Comparison of ENCODE assay signal across 27 cellular contexts in the genomic region with DNA sequence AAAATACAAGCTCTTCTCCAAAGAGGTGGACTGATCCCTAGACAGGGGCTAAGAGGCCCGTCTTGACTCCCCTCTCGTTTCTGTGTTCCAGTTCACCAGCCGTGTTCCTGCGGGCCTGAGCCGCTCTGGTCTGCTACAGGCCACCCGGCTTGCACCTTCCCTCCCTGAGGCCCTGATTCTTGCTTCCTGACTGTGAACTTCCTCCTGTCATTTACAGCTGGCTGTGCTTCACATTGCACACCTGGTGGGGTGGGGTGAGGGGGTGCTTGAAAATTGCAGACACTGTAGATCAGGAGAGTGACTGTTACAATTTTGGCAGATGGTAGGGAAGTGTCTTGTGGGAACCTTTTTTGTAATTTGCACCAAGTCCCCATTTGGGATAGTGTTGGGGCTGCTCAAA.
"Had no signal": no experiment of that assay in that cellular context is flagged by ENCODE, and none has a peak within 500 bp of the region (broad histone marks: within the 10 kb centered on the region; RNA-seq: fewer than 3 reads in every experiment).

No MANE protein-coding gene starts in this region.

- DNase-seq: activated CD4-positive, alpha-beta T cell treated with anti-CD3 and anti-CD28 coated beads, Interleukin-2, amount 10 ng/mL, durations not matched to agents 7 days and 5 days; activated CD4-positive, CD25-positive, alpha-beta regulatory T cell treated with anti-CD3 and anti-CD28 coated beads, Interleukin-2, amount 50 U/mL, for 72 hours; activated CD8-positive, alpha-beta T cell treated with anti-CD3 and anti-CD28 coated beads, Interleukin-2, amount 10 ng/mL, durations not matched to agents 7 days and 5 days; activated gamma-delta T cell; adrenal gland; brain microvascular endothelial cell; central memory CD4-positive, alpha-beta T cell; effector memory CD8-positive, alpha-beta T cell; esophagus squamous epithelium; gastrocnemius medialis; heart left ventricle; islet precursor cell; lower lobe of right lung; mesendoderm; naive thymus-derived CD4-positive, alpha-beta T cell; posterior cingulate gyrus; right lobe of liver; small intestine; stimulated activated CD4-positive, alpha-beta T cell treated with anti-CD3 and anti-CD28 coated beads, Interleukin-2, amount 100 ng/mL, for 24 hours; transverse colon; uterus; WERI-Rb-1 had no signal

- H3K27ac ChIP-seq: adrenal gland, ascending aorta, brain microvascular endothelial cell, esophagus squamous epithelium, gastrocnemius medialis, heart left ventricle, lower lobe of right lung, right lobe of liver, transverse colon, uterus, WERI-Rb-1 had no signal

- H3K27ac Mint-ChIP-seq: activated CD4-positive, alpha-beta T cell treated with anti-CD3 and anti-CD28 coated beads, Interleukin-2, amount 10 ng/mL, durations not matched to agents 7 days and 5 days; activated CD8-positive, alpha-beta T cell treated with anti-CD3 and anti-CD28 coated beads, Interleukin-2, amount 10 ng/mL, durations not matched to agents 7 days and 5 days; activated naive CD4-positive, alpha-beta T cell treated with anti-CD3 and anti-CD28 coated beads, Interleukin-2, amount 50 U/mL, for 24 hours; activated T-helper 1 cell treated with anti-CD3 and anti-CD28 coated beads, Interleukin-12 subunit alpha, Interleukin-12 subunit beta, Interleukin-2, Interleukin-4 antibody, amounts not matched to agents 30 ng/mL and 10 ng/mL and 1 ng/mL, durations not matched to agents 14 hours and 24 hours and 36 hours; effector memory CD8-positive, alpha-beta T cell; naive thymus-derived CD4-positive, alpha-beta T cell; stimulated activated memory B cell treated with anti-CD40 and anti-IgM and Interleukin-4, amounts not matched to agents 10 μg/mL and 1 μg/mL and 100 μg/mL, for 72 hours had no signal

- H3K9me3 ChIP-seq: adrenal gland, gastrocnemius medialis, right lobe of liver, uterus had no signal

- ATAC-seq: activated CD8-positive, alpha-beta T cell treated with anti-CD3 and anti-CD28 coated beads, Interleukin-2, amount 10 ng/mL, durations not matched to agents 7 days and 5 days; effector memory CD8-positive, alpha-beta T cell; gastrocnemius medialis; heart left ventricle; lower lobe of right lung; naive thymus-derived CD4-positive, alpha-beta T cell; right lobe of liver; stimulated activated memory B cell treated with anti-CD40 and anti-IgM and Interleukin-4, amounts not matched to agents 10 μg/mL and 1 μg/mL and 100 μg/mL, for 72 hours had no signal

- H3K4me1 Mint-ChIP-seq: activated CD4-positive, alpha-beta T cell treated with anti-CD3 and anti-CD28 coated beads, Interleukin-2, amount 10 ng/mL, durations not matched to agents 7 days and 5 days; activated naive CD4-positive, alpha-beta T cell treated with anti-CD3 and anti-CD28 coated beads, Interleukin-2, amount 50 U/mL, for 24 hours; naive thymus-derived CD4-positive, alpha-beta T cell had no signal

- H3K36me3 Mint-ChIP-seq: activated naive CD4-positive, alpha-beta T cell treated with anti-CD3 and anti-CD28 coated beads, Interleukin-2, amount 50 U/mL, for 24 hours; naive thymus-derived CD4-positive, alpha-beta T cell; stimulated activated memory B cell treated with anti-CD40 and anti-IgM and Interleukin-4, amounts not matched to agents 10 μg/mL and 1 μg/mL and 100 μg/mL, for 72 hours had no signal

- H3K27me3 ChIP-seq: adrenal gland, ascending aorta, brain microvascular endothelial cell, esophagus squamous epithelium, gastrocnemius medialis, right lobe of liver, transverse colon, uterus had no signal

- H3K4me3 Mint-ChIP-seq: activated CD4-positive, alpha-beta T cell treated with anti-CD3 and anti-CD28 coated beads, Interleukin-2, amount 10 ng/mL, durations not matched to agents 7 days and 5 days; activated CD8-positive, alpha-beta T cell treated with anti-CD3 and anti-CD28 coated beads, Interleukin-2, amount 10 ng/mL, durations not matched to agents 7 days and 5 days; activated naive CD4-positive, alpha-beta T cell treated with anti-CD3 and anti-CD28 coated beads, Interleukin-2, amount 50 U/mL, for 24 hours; activated T-helper 1 cell treated with anti-CD3 and anti-CD28 coated beads, Interleukin-12 subunit alpha, Interleukin-12 subunit beta, Interleukin-2, Interleukin-4 antibody, amounts not matched to agents 30 ng/mL and 10 ng/mL and 1 ng/mL, durations not matched to agents 14 hours and 24 hours and 36 hours; effector memory CD8-positive, alpha-beta T cell; naive thymus-derived CD4-positive, alpha-beta T cell; neural crest cell; stimulated activated memory B cell treated with anti-CD40 and anti-IgM and Interleukin-4, amounts not matched to agents 10 μg/mL and 1 μg/mL and 100 μg/mL, for 72 hours had no signal

- H3K4me3 ChIP-seq: adrenal gland, ascending aorta, esophagus squamous epithelium, gastrocnemius medialis, heart left ventricle, lower lobe of right lung, right lobe of liver, transverse colon, uterus had no signal

- H3K9me3 Mint-ChIP-seq: activated CD4-positive, alpha-beta T cell treated with anti-CD3 and anti-CD28 coated beads, Interleukin-2, amount 10 ng/mL, durations not matched to agents 7 days and 5 days; activated naive CD4-positive, alpha-beta T cell treated with anti-CD3 and anti-CD28 coated beads, Interleukin-2, amount 50 U/mL, for 24 hours; activated T-helper 1 cell treated with anti-CD3 and anti-CD28 coated beads, Interleukin-12 subunit alpha, Interleukin-12 subunit beta, Interleukin-2, Interleukin-4 antibody, amounts not matched to agents 30 ng/mL and 10 ng/mL and 1 ng/mL, durations not matched to agents 14 hours and 24 hours and 36 hours; effector memory CD8-positive, alpha-beta T cell had no signal

- H3K36me3 ChIP-seq: adrenal gland, ascending aorta, brain microvascular endothelial cell, esophagus squamous epithelium, gastrocnemius medialis, heart left ventricle, lower lobe of right lung, right lobe of liver, transverse colon, uterus, WERI-Rb-1 had no signal

- H3K4me1 ChIP-seq: adrenal gland, ascending aorta, esophagus squamous epithelium, gastrocnemius medialis, heart left ventricle, lower lobe of right lung, right lobe of liver, uterus had no signal
